Comparison of ENCODE assay signal across 8 cellular contexts in genomic region chr14:31263485-31264133, GRCh38. TPM values are rescaled to one million over a fixed set of nuclear protein-coding genes. Genes with fewer than 3 reads are reported as not detected.
A peak's percentile ranks its signal among the peaks of the same experiment; 100 is the strongest.
DNase-seq lines count a peak whose midpoint lies in the region; ATAC-seq and TF ChIP-seq lines count a peak whose summit lies in the region.

No MANE protein-coding gene starts in this region.

- intact Hi-C loops in vagina (cut with DNase I), result no loop called here
- intact Hi-C loops in colonic mucosa (cut with DNase I), result loop anchor here (10.0 kb wide), 1 partner anchor 49 kb away; no protein-coding TSS in a partner anchor

- no peaks in the 10 kb centered on the region for H3K9me3 ChIP-seq in vagina
- H3K9me3 ChIP-seq in colonic mucosa, result no peaks in the 10 kb centered on the region

- H3K27me3 Mint-ChIP-seq in activated T-cell treated with anti-CD3 and anti-CD28 coated beads, Interleukin-2, amount 50 U/mL, for 72 hours (ENCODE audit: low read depth), result no peaks in the 10 kb centered on the region

- peak; percentile 50 for DNase-seq in SIG-M5 treated with dmso at 0.1 percent for 504 hours (lab: John Stamatoyannopoulos, UW; ENCODE audit: unreplicated experiment)
- no peak for DNase-seq in SIG-M5 (lab: John Stamatoyannopoulos, UW)
- DNase-seq in epidermal melanocyte (ENCODE audit: insufficient read length, low spot score), result peak; percentile 28
- peak; percentile 23 to 99 for DNase-seq in lung microvascular endothelial cell (ENCODE audit: low read depth in 2 of 2)
- DNase-seq in vagina (ENCODE audit: extremely low spot score in 2 of 2), result no peak
- DNase-seq in activated T-cell treated with anti-CD3 and anti-CD28 coated beads, Interleukin-2, amount 50 U/mL, for 72 hours, result no peak
- no peak for DNase-seq in colonic mucosa

- H3K4me1 Mint-ChIP-seq in activated T-cell treated with anti-CD3 and anti-CD28 coated beads, Interleukin-2, amount 50 U/mL, for 72 hours (ENCODE audit: low read depth), result peaks cover 6% of the 10 kb centered on the region

- no peaks in the 10 kb centered on the region for H3K27me3 ChIP-seq in vagina
- no peaks in the 10 kb centered on the region for H3K27me3 ChIP-seq in colonic mucosa

- H3K4me3 ChIP-seq in vagina (no peak overlapping the region), colonic mucosa (no peak overlapping the region)

- TF ChIP-seq POLR2A in vagina (IDR thresholded peaks at IDR 0.05), result no peak

- H3K4me3 Mint-ChIP-seq in activated T-cell treated with anti-CD3 and anti-CD28 coated beads, Interleukin-2, amount 50 U/mL, for 72 hours, result no peak overlapping the region

- no peak for TF ChIP-seq CTCF in vagina (IDR thresholded peaks at IDR 0.05)
- TF ChIP-seq CTCF in colonic mucosa (IDR thresholded peaks at IDR 0.05), result no peak

- ATAC-seq in activated T-cell treated with anti-CD3 and anti-CD28 coated beads, Interleukin-2, amount 50 U/mL, for 72 hours (replicated peaks in 1 of 2), result no peak
- no peak for ATAC-seq in HG03196 (IDR thresholded peaks at IDR 0.05; ENCODE audit: unreplicated experiment)

- H3K36me3 ChIP-seq in vagina (no peaks in the 10 kb centered on the region), colonic mucosa (no peaks in the 10 kb centered on the region)

- H3K27ac ChIP-seq in vagina (peak overlapping the region; percentile 54), colonic mucosa (no peak overlapping the region)

- H3K4me1 ChIP-seq in vagina, result no peaks in the 10 kb centered on the region
- H3K4me1 ChIP-seq in colonic mucosa, result no peaks in the 10 kb centered on the region

- H3K36me3 Mint-ChIP-seq in activated T-cell treated with anti-CD3 and anti-CD28 coated beads, Interleukin-2, amount 50 U/mL, for 72 hours (ENCODE audit: insufficient read depth in 2 of 2), result no peaks in the 10 kb centered on the region

- H3K27ac Mint-ChIP-seq in activated T-cell treated with anti-CD3 and anti-CD28 coated beads, Interleukin-2, amount 50 U/mL, for 72 hours, result no peak overlapping the region

- H3K9me3 Mint-ChIP-seq in activated T-cell treated with anti-CD3 and anti-CD28 coated beads, Interleukin-2, amount 50 U/mL, for 72 hours, result no peaks in the 10 kb centered on the region

- no peak overlapping the region for H3K9ac ChIP-seq in colonic mucosa (ENCODE audit: low read depth in 2 of 2, low read length in 2 of 2)

RNA-seq across cellular contexts. Expression of gene HECTD1, which starts 56.0 kb away (rescaled TPM):
- total RNA-seq in lung microvascular endothelial cell, result 217 and 301 TPM in 2 replicates
- total RNA-seq in vagina, result 325 TPM
- 100 to 1,000 TPM; 115 to 124 TPM for total RNA-seq in activated T-cell treated with anti-CD3 and anti-CD28 coated beads, Interleukin-2, amount 50 U/mL, for 72 hours
- 100 to 1,000 TPM; 113 to 148 TPM for total RNA-seq in colonic mucosa

Comparison
In these comparisons a context has a peak if more than half of its experiments do, and no peak if none do; other contexts are left out.
1. DNase-seq: peak in SIG-M5 treated with dmso at 0.1 percent for 504 hours (single experiment), epidermal melanocyte (single experiment) and lung microvascular endothelial cell (2 of 2); none in SIG-M5 (single experiment), vagina (0 of 2), activated T-cell treated with anti-CD3 and anti-CD28 coated beads, Interleukin-2, amount 50 U/mL, for 72 hours (0 of 2) and colonic mucosa (single experiment).